Comparison of ENCODE assay signal across 10 cellular contexts in genomic region chr3:115325539-115325938, GRCh38.
A peak's percentile ranks its signal among the peaks of the same experiment; 100 is the strongest.
DNase-seq lines count a peak whose midpoint lies in the region; ATAC-seq and TF ChIP-seq lines count a peak whose summit lies in the region.
"Had no signal": no experiment of that assay in that cellular context is flagged by ENCODE, and none has a peak within 500 bp of the region (broad histone marks: within the 10 kb centered on the region; RNA-seq: fewer than 3 reads in every experiment).

No MANE protein-coding gene starts in this region.

- H3K9me3 Mint-ChIP-seq in HFFc6 = no peaks in the 10 kb centered on the region

- peaks cover 41% of the 10 kb centered on the region for H3K4me1 Mint-ChIP-seq in HFFc6 (ENCODE audit: low read depth)

- TF ChIP-seq CTCF in astrocyte of the cerebellum (IDR thresholded peaks at IDR 0.05; ENCODE audit: low read depth, low read length, missing control alignments) (no peak), left lung (IDR thresholded peaks at IDR 0.05) (no peak), HFFc6 (IDR thresholded peaks at IDR 0.05) (no peak)

- peak; percentile 23 for DNase-seq in GM03348 (ENCODE audit: low spot score)
- peak; percentile 40 for DNase-seq in astrocyte of the cerebellum (ENCODE audit: low read depth)
- DNase-seq in left lung = no peak
- no peak for DNase-seq in stimulated activated CD4-positive, alpha-beta T cell treated with anti-CD3 and anti-CD28 coated beads, Interleukin-2, amount 100 ng/mL, for 48 hours
- DNase-seq in HFFc6 = no peak
- no peak for DNase-seq in NCI-H1048 (lab: John Stamatoyannopoulos, UW)

- intact Hi-C loops in left lung (cut with DNase I) = no loop called here

- no peaks in the 10 kb centered on the region for H3K36me3 ChIP-seq in left lung
- H3K36me3 ChIP-seq: esophagus muscularis mucosa, pancreas had no signal

- peaks cover 1% of the 10 kb centered on the region; the same call in 1 of the 2 replicates for H3K27me3 Mint-ChIP-seq in HFFc6 (ENCODE audit: insufficient read depth)

- H3K27me3 ChIP-seq in left lung = no peaks in the 10 kb centered on the region
- H3K27me3 ChIP-seq: esophagus muscularis mucosa, pancreas had no signal

- ATAC-seq in left lung (peak; percentile 66), GM18858 (IDR thresholded peaks at IDR 0.05; ENCODE audit: unreplicated experiment) (no peak)

- no peak for TF ChIP-seq EP300 in Ishikawa (IDR thresholded peaks at IDR 0.05; ENCODE audit: borderline replicate concordance)

- no peak overlapping the region for H3K4me3 Mint-ChIP-seq in HFFc6

- H3K4me1 ChIP-seq in left lung = no peaks in the 10 kb centered on the region
- H3K4me1 ChIP-seq: esophagus muscularis mucosa, pancreas had no signal

- H3K4me3 ChIP-seq in astrocyte of the cerebellum (ENCODE audit: low read depth, low read length) (no peak overlapping the region), left lung (no peak overlapping the region)
- H3K4me3 ChIP-seq: esophagus muscularis mucosa, pancreas had no signal

- no peak overlapping the region for H3K27ac Mint-ChIP-seq in HFFc6

- in situ Hi-C loops in astrocyte of the cerebellum (cut with HindIII; ENCODE audit: low sequenced_read_pairs) = no loop called here

- no peaks in the 10 kb centered on the region for H3K36me3 Mint-ChIP-seq in HFFc6 (ENCODE audit: low read depth)

- no peak overlapping the region for H3K27ac ChIP-seq in left lung
- H3K27ac ChIP-seq: esophagus muscularis mucosa, pancreas had no signal

- 0 out of 2 replicates have a peak, but pooled peaks have one; percentile 7 for TF ChIP-seq RAD21 in Ishikawa (IDR thresholded peaks at IDR 0.05; ENCODE audit: low read depth)

- no peaks in the 10 kb centered on the region for H3K9me3 ChIP-seq in left lung
- H3K9me3 ChIP-seq: esophagus muscularis mucosa, pancreas had no signal

TF ChIP-seq in Ishikawa, 13 proteins besides CTCF, POLR2A, EP300 and RAD21:
- TF ChIP-seq TEAD4 (IDR thresholded peaks at IDR 0.05) (no peak), TCF12 (IDR thresholded peaks at IDR 0.05; ENCODE audit: low read depth) (no peak), ZBTB7A (IDR thresholded peaks at IDR 0.05; ENCODE audit: low read depth) (no peak)
- TF ChIP-seq, protein P1, sequence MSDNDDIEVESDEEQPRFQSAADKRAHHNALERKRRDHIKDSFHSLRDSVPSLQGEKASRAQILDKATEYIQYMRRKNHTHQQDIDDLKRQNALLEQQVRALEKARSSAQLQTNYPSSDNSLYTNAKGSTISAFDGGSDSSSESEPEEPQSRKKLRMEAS (IDR thresholded peaks at IDR 0.05) = no peak
- TF ChIP-seq, protein P2, sequence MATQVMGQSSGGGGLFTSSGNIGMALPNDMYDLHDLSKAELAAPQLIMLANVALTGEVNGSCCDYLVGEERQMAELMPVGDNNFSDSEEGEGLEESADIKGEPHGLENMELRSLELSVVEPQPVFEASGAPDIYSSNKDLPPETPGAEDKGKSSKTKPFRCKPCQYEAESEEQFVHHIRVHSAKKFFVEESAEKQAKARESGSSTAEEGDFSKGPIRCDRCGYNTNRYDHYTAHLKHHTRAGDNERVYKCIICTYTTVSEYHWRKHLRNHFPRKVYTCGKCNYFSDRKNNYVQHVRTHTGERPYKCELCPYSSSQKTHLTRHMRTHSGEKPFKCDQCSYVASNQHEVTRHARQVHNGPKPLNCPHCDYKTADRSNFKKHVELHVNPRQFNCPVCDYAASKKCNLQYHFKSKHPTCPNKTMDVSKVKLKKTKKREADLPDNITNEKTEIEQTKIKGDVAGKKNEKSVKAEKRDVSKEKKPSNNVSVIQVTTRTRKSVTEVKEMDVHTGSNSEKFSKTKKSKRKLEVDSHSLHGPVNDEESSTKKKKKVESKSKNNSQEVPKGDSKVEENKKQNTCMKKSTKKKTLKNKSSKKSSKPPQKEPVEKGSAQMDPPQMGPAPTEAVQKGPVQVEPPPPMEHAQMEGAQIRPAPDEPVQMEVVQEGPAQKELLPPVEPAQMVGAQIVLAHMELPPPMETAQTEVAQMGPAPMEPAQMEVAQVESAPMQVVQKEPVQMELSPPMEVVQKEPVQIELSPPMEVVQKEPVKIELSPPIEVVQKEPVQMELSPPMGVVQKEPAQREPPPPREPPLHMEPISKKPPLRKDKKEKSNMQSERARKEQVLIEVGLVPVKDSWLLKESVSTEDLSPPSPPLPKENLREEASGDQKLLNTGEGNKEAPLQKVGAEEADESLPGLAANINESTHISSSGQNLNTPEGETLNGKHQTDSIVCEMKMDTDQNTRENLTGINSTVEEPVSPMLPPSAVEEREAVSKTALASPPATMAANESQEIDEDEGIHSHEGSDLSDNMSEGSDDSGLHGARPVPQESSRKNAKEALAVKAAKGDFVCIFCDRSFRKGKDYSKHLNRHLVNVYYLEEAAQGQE (IDR thresholded peaks at IDR 0.05; ENCODE audit: low read depth) = peak; percentile 91

Comparison
In these comparisons a context has a peak if more than half of its experiments do, and no peak if none do; other contexts are left out.
1. DNase-seq: peak in GM03348 (single experiment) and astrocyte of the cerebellum (single experiment); none in left lung (0 of 2), stimulated activated CD4-positive, alpha-beta T cell treated with anti-CD3 and anti-CD28 coated beads, Interleukin-2, amount 100 ng/mL, for 48 hours (0 of 2), HFFc6 (single experiment) and NCI-H1048 (single experiment).